ENCODE assay signal across 18 cellular contexts in the genomic region with DNA sequence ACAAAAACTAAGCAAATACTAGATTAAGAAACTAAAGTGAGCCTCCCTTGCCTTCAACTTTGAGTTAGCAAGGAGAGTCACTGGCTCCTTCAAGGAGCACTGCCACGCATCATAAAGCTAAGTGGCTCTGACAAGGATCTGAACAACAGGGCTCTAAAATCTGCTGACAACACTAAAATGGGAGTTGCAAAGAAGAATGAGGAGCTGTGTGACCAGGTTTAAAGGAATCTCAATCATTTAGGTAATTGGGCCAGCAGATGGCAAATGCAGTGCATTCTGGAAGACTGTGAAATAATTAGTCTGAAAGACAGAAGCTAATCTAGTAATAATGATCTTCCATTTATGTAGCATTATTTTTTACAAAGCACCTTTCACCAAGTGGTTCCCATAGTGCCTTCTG.
A peak's percentile ranks its signal among the peaks of the same experiment; 100 is the strongest.
DNase-seq lines count a peak whose midpoint lies in the region; FAIRE-seq and TF ChIP-seq lines count a peak whose summit lies in the region.
"Had no signal": no experiment of that assay in that cellular context is flagged by ENCODE, and none has a peak within 500 bp of the region (broad histone marks: within the 10 kb centered on the region; RNA-seq: fewer than 3 reads in every experiment).

No MANE protein-coding gene starts in this region.

- no peaks in the 10 kb centered on the region for H3K4me1 Mint-ChIP-seq in T-helper 2 cell treated with Interferon-gamma antibody and Interleukin-4, amounts not matched to agents 5 μg/mL and 100 μg/mL, for 36 hours (ENCODE audit: low read depth)
- H3K4me1 Mint-ChIP-seq: naive B cell; stimulated activated naive B cell treated with anti-CD40 and anti-IgM and Interleukin-4, amounts not matched to agents 10 μg/mL and 1 μg/mL and 100 μg/mL, for 72 hours had no signal

- H2BK15ac ChIP-seq in mesendoderm (replicated peaks; ENCODE audit: low read depth): no peak overlapping the region

- no peak overlapping the region for H3K4me3 Mint-ChIP-seq in T-helper 2 cell treated with Interferon-gamma antibody and Interleukin-4, amounts not matched to agents 5 μg/mL and 100 μg/mL, for 36 hours
- H3K4me3 Mint-ChIP-seq: naive B cell; stimulated activated naive B cell treated with anti-CD40 and anti-IgM and Interleukin-4, amounts not matched to agents 10 μg/mL and 1 μg/mL and 100 μg/mL, for 72 hours had no signal

- peaks cover 41% of the 10 kb centered on the region for H3K9me3 Mint-ChIP-seq in T-helper 2 cell treated with Interferon-gamma antibody and Interleukin-4, amounts not matched to agents 5 μg/mL and 100 μg/mL, for 36 hours

- no peak overlapping the region for H4K8ac ChIP-seq in mesendoderm (ENCODE audit: low read depth, low read length)

- H3K79me1 ChIP-seq in mesendoderm (ENCODE audit: low read length): no peaks in the 10 kb centered on the region

- H3K9ac ChIP-seq in HUES48 (ENCODE audit: low read depth, low read length) (no peak overlapping the region), mesendoderm (ENCODE audit: low read length) (no peak overlapping the region)
- H3K9ac ChIP-seq: SK-N-SH had no signal

- H3K9me3 ChIP-seq in HUES48 (ENCODE audit: control insufficient read depth, insufficient read depth, low read length): peaks cover 17% of the 10 kb centered on the region
- H3K9me3 ChIP-seq: HAP-1, SK-N-SH had no signal

- no peak overlapping the region for H3K56ac ChIP-seq in mesendoderm (ENCODE audit: low read length)

- no peak for TF ChIP-seq CTCF in bronchial epithelial cell (IDR thresholded peaks at IDR 0.05; ENCODE audit: insufficient read depth, low read length, severe bottlenecking)

- no peak overlapping the region for H3K23ac ChIP-seq in mesendoderm (ENCODE audit: low read length)

- no peak overlapping the region for H3K4me3 ChIP-seq in HUES48 (ENCODE audit: low read depth, low read length)
- no peak overlapping the region for H3K4me3 ChIP-seq in bronchial epithelial cell (ENCODE audit: low read depth, low read length)
- H3K4me3 ChIP-seq in mesendoderm (ENCODE audit: low read length): no peak overlapping the region
- H3K4me3 ChIP-seq: HAP-1, vagina had no signal

- no peak overlapping the region for H3K4me2 ChIP-seq in mesendoderm (ENCODE audit: low read length)
- H3K4me2 ChIP-seq: SK-N-SH had no signal

- H3K4ac ChIP-seq in mesendoderm (ENCODE audit: low read depth, low read length): no peak overlapping the region

- no peaks in the 10 kb centered on the region for H3K79me2 ChIP-seq in mesendoderm (ENCODE audit: control insufficient read depth, insufficient read depth, low read length)

- peak overlapping the region; percentile 48 for H3K27ac ChIP-seq in HUES48 (ENCODE audit: low read depth, low read length)
- no peak overlapping the region for H3K27ac ChIP-seq in mesendoderm (ENCODE audit: low read depth, low read length)
- H3K27ac ChIP-seq: vagina, WERI-Rb-1 had no signal

- peaks cover 13% of the 10 kb centered on the region for H3K4me1 ChIP-seq in HUES48 (ENCODE audit: control insufficient read depth, insufficient read depth, low read length)
- H3K4me1 ChIP-seq in mesendoderm (ENCODE audit: control insufficient read depth, low read depth, low read length): peaks cover 10% of the 10 kb centered on the region
- H3K4me1 ChIP-seq: HAP-1, vagina had no signal

- no CpG with 5 or more reads among the region's 1 CpG for WGBS in mesendoderm (ENCODE audit: extremely low coverage, insufficient coverage, low lambda C conversion rate)

- H3K36me3 ChIP-seq in HUES48 (ENCODE audit: control insufficient read depth, insufficient read depth, low read length) (no peaks in the 10 kb centered on the region), bronchial epithelial cell (ENCODE audit: control insufficient read depth, insufficient read depth, low read length) (no peaks in the 10 kb centered on the region), mesendoderm (ENCODE audit: control insufficient read depth, insufficient read depth, low read length) (no peaks in the 10 kb centered on the region)
- H3K36me3 ChIP-seq: HAP-1, vagina, WERI-Rb-1 had no signal

- H3K27me3 ChIP-seq in HUES48 (ENCODE audit: control insufficient read depth, insufficient read depth, low read length) (peaks cover 4% of the 10 kb centered on the region; the same call in 1 of the 2 replicates), bronchial epithelial cell (ENCODE audit: control insufficient read depth, insufficient read depth, low read length) (no peaks in the 10 kb centered on the region), mesendoderm (ENCODE audit: insufficient read depth, low read length, poor library complexity) (no peaks in the 10 kb centered on the region)
- H3K27me3 ChIP-seq: vagina had no signal

- no peaks in the 10 kb centered on the region for H3K36me3 Mint-ChIP-seq in T-helper 2 cell treated with Interferon-gamma antibody and Interleukin-4, amounts not matched to agents 5 μg/mL and 100 μg/mL, for 36 hours (ENCODE audit: low read depth)

- no peak overlapping the region for H4K5ac ChIP-seq in mesendoderm (ENCODE audit: low read length)

- FAIRE-seq in bronchial epithelial cell (lab: Jason Lieb, UNC): no peak
- FAIRE-seq: kidney had no signal

- H3K18ac ChIP-seq in mesendoderm (ENCODE audit: low read length): no peak overlapping the region

- no peak overlapping the region for H3K27ac Mint-ChIP-seq in T-helper 2 cell treated with Interferon-gamma antibody and Interleukin-4, amounts not matched to agents 5 μg/mL and 100 μg/mL, for 36 hours
- H3K27ac Mint-ChIP-seq: naive B cell; stimulated activated naive B cell treated with anti-CD40 and anti-IgM and Interleukin-4, amounts not matched to agents 10 μg/mL and 1 μg/mL and 100 μg/mL, for 72 hours had no signal

- no peak overlapping the region for H2AK5ac ChIP-seq in mesendoderm (ENCODE audit: low read length)

- H2BK120ac ChIP-seq in mesendoderm (ENCODE audit: low read depth, low read length): no peak overlapping the region

- no peaks in the 10 kb centered on the region for H3K27me3 Mint-ChIP-seq in T-helper 2 cell treated with Interferon-gamma antibody and Interleukin-4, amounts not matched to agents 5 μg/mL and 100 μg/mL, for 36 hours (ENCODE audit: low read depth)
- H3K27me3 Mint-ChIP-seq: stimulated activated naive B cell treated with anti-CD40 and anti-IgM and Interleukin-4, amounts not matched to agents 10 μg/mL and 1 μg/mL and 100 μg/mL, for 72 hours had no signal

- no peak overlapping the region for H2BK5ac ChIP-seq in mesendoderm (ENCODE audit: low read length)

- DNase-seq in AG20443 (ENCODE audit: low spot score) (peak; percentile 34), bronchial epithelial cell (ENCODE audit: low read depth) (peak; percentile 55), mesendoderm (peak; percentile 88), ecto neural progenitor cell (ENCODE audit: low spot score) (no peak), DMS153 (lab: John Stamatoyannopoulos, UW) (no peak), mucosa of gallbladder (ENCODE audit: low spot score) (no peak)
- no peak for DNase-seq in T-helper 2 cell treated with Interferon-gamma antibody and Interleukin-4, amounts not matched to agents 5 μg/mL and 100 μg/mL, for 36 hours (ENCODE audit: low spot score)
- DNase-seq: cortex of kidney; kidney; naive B cell; NCI-H2029 treated with DMSO at 0.1 percent for 48 hours; SK-N-SH; stimulated activated CD4-positive, alpha-beta T cell treated with anti-CD3 and anti-CD28 coated beads, Interleukin-4, amount 100 ng/mL, for 4 hours; stimulated activated naive B cell treated with anti-CD40 and anti-IgM and Interleukin-4, amounts not matched to agents 10 μg/mL and 1 μg/mL and 100 μg/mL, for 72 hours; WERI-Rb-1 had no signal

Comparison
In these comparisons a context has a peak if more than half of its experiments do, and no peak if none do; other contexts are left out.
1. DNase-seq: peak in AG20443 (single experiment), bronchial epithelial cell (single experiment) and mesendoderm (single experiment); none in ecto neural progenitor cell (single experiment), DMS153 (single experiment), mucosa of gallbladder (single experiment) and T-helper 2 cell treated with Interferon-gamma antibody and Interleukin-4, amounts not matched to agents 5 μg/mL and 100 μg/mL, for 36 hours (single experiment).